ENCODE assay signal across 25 cellular contexts in genomic region chr3:166453472-166453871, GRCh38.
"Had no signal": no experiment of that assay in that cellular context is flagged by ENCODE, and none has a peak within 500 bp of the region (broad histone marks: within the 10 kb centered on the region; RNA-seq: fewer than 3 reads in every experiment).

No MANE protein-coding gene starts in this region.

- H3K4me1 Mint-ChIP-seq: activated CD4-positive, alpha-beta memory T cell treated with anti-CD3 and anti-CD28 coated beads, Interleukin-2, amount 10 ng/mL, durations not matched to agents 7 days and 5 days; activated CD4-positive, alpha-beta T cell treated with anti-CD3 and anti-CD28 coated beads for 36 hours; activated naive CD8-positive, alpha-beta T cell treated with anti-CD3 and anti-CD28 coated beads, Interleukin-2, amount 10 ng/mL, durations not matched to agents 7 days and 5 days; T-helper 17 cell had no signal

- H3K4me3 Mint-ChIP-seq: activated CD4-positive, alpha-beta memory T cell treated with anti-CD3 and anti-CD28 coated beads, Interleukin-2, amount 10 ng/mL, durations not matched to agents 7 days and 5 days; activated CD4-positive, alpha-beta T cell treated with anti-CD3 and anti-CD28 coated beads for 36 hours; activated naive CD8-positive, alpha-beta T cell treated with anti-CD3 and anti-CD28 coated beads, Interleukin-2, amount 10 ng/mL, durations not matched to agents 7 days and 5 days; activated T-cell treated with anti-CD3 and anti-CD28 coated beads, Interleukin-2, amount 50 U/mL, for 72 hours; T-helper 17 cell had no signal

- ATAC-seq: activated CD4-positive, alpha-beta T cell treated with anti-CD3 and anti-CD28 coated beads for 36 hours; activated T-cell treated with anti-CD3 and anti-CD28 coated beads, Interleukin-2, amount 50 U/mL, for 72 hours; T-helper 17 cell had no signal

- H3K36me3 ChIP-seq: adrenal gland, breast epithelium, WERI-Rb-1 had no signal

- H3K27ac Mint-ChIP-seq: activated CD4-positive, alpha-beta memory T cell treated with anti-CD3 and anti-CD28 coated beads, Interleukin-2, amount 10 ng/mL, durations not matched to agents 7 days and 5 days; activated CD4-positive, alpha-beta T cell treated with anti-CD3 and anti-CD28 coated beads for 36 hours; activated naive CD8-positive, alpha-beta T cell treated with anti-CD3 and anti-CD28 coated beads, Interleukin-2, amount 10 ng/mL, durations not matched to agents 7 days and 5 days; activated T-cell treated with anti-CD3 and anti-CD28 coated beads, Interleukin-2, amount 50 U/mL, for 72 hours; activated T-helper 2 cell treated with anti-CD3 and anti-CD28 coated beads, Interferon-gamma antibody, Interleukin-2, Interleukin-4, amounts not matched to agents 10 μg/mL and 5 μg/mL and 100 μg/mL, durations not matched to agents 14 hours and 24 hours and 36 hours; T-helper 17 cell had no signal

- H3K36me3 Mint-ChIP-seq: activated naive CD8-positive, alpha-beta T cell treated with anti-CD3 and anti-CD28 coated beads, Interleukin-2, amount 10 ng/mL, durations not matched to agents 7 days and 5 days had no signal

- H3K27me3 ChIP-seq: adrenal gland, breast epithelium had no signal

- H3K27me3 Mint-ChIP-seq: activated CD4-positive, alpha-beta memory T cell treated with anti-CD3 and anti-CD28 coated beads, Interleukin-2, amount 10 ng/mL, durations not matched to agents 7 days and 5 days; activated CD4-positive, alpha-beta T cell treated with anti-CD3 and anti-CD28 coated beads for 36 hours; activated naive CD8-positive, alpha-beta T cell treated with anti-CD3 and anti-CD28 coated beads, Interleukin-2, amount 10 ng/mL, durations not matched to agents 7 days and 5 days; T-helper 17 cell had no signal

- H3K9me3 ChIP-seq: adrenal gland, breast epithelium had no signal

- H3K27ac ChIP-seq: adrenal gland, breast epithelium, WERI-Rb-1 had no signal

- H3K4me1 ChIP-seq: adrenal gland, breast epithelium had no signal

- H3K9me3 Mint-ChIP-seq: activated naive CD8-positive, alpha-beta T cell treated with anti-CD3 and anti-CD28 coated beads, Interleukin-2, amount 10 ng/mL, durations not matched to agents 7 days and 5 days had no signal

- DNase-seq: activated CD4-positive, alpha-beta memory T cell treated with anti-CD3 and anti-CD28 coated beads, Interleukin-2, amount 10 ng/mL, durations not matched to agents 7 days and 5 days; activated CD4-positive, alpha-beta T cell treated with anti-CD3 and anti-CD28 coated beads for 36 hours; activated CD4-positive, alpha-beta T cell treated with anti-CD3 and anti-CD28 coated beads, Interleukin-2, amount 50 U/mL, for 1 hour; activated CD8-positive, alpha-beta memory T cell treated with anti-CD3 and anti-CD28 coated beads, Interleukin-2, amount 50 U/mL, for 4 hours; activated gamma-delta T cell treated with Interleukin-2 at 50 U/mL for 16 hours; activated naive CD4-positive, alpha-beta T cell treated with anti-CD3 and anti-CD28 coated beads, Interleukin-2, amount 50 U/mL, for 16 hours; activated naive CD8-positive, alpha-beta T cell treated with anti-CD3 and anti-CD28 coated beads, Interleukin-2, amount 10 ng/mL, durations not matched to agents 7 days and 5 days; activated T-cell treated with anti-CD3 and anti-CD28 coated beads, Interleukin-2, amount 50 U/mL, for 72 hours; adrenal gland; anterior cingulate cortex; caudate nucleus; MM.1S; NCI-H1105 treated with DMSO at 0.1 percent for 48 hours; NCI-H1436 treated with DMSO at 0.1 percent for 48 hours; NCI-H1930; NCI-H2171; NCI-H2227 treated with DMSO at 0.1 percent for 48 hours; NCI-H446 treated with DMSO at 0.1 percent for 48 hours; NCI-H526 treated with DMSO at 0.1 percent for 48 hours; NCI-H82; SIG-M5; T-helper 17 cell; WERI-Rb-1 had no signal

- H3K4me3 ChIP-seq: adrenal gland, breast epithelium had no signal
